8 cellular contexts compared by ENCODE assay signal in the genomic region with DNA sequence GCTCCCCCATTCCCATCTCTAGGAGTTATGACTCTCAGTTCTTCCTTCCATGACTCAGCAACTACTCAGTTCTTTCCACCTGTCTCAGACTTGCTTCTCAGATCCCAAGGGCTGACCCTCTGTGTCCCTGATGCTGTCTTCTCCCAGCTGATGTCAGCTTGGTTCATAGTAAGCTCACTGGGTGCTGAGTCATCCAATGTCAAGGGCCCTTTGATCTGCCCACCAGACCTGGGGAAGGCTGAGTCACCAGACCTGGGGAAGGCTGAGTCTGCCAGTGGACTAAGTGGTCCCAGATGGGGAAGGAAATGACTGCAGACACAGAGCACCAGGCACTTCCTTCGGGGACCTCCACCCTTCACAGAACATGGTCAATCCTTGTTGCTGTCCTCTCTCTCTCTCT.
DNase-seq lines count a peak whose midpoint lies in the region; ATAC-seq and TF ChIP-seq lines count a peak whose summit lies in the region.

No MANE protein-coding gene starts in this region.

- H3K36me3 ChIP-seq in fibroblast of lung (ENCODE audit: control insufficient read depth, insufficient read depth, low read length): no peaks in the 10 kb centered on the region
- H3K36me3 ChIP-seq in prostate gland: no peaks in the 10 kb centered on the region
- H3K36me3 ChIP-seq in colonic mucosa: no peaks in the 10 kb centered on the region

- no peak overlapping the region for H3K4me3 ChIP-seq in fibroblast of lung (replicated peaks in 1 of 4; ENCODE audit: control extremely low read depth in 1 of 4, insufficient read depth in 1 of 4, low read depth in 3 of 4, low read length in 4 of 4)
- H3K4me3 ChIP-seq in prostate gland: no peak overlapping the region
- H3K4me3 ChIP-seq in colonic mucosa: no peak overlapping the region

- intact Hi-C loops in prostate gland (cut with DNase I): no loop called here
- intact Hi-C loops in colonic mucosa (cut with DNase I): no loop called here

- TF ChIP-seq CTCF in fibroblast of lung (conservative IDR thresholded peaks at IDR 0.05 in 1 of 2, IDR thresholded peaks at IDR 0.05 in 1 of 2; ENCODE audit: low read depth in 1 of 2, low read length in 2 of 2) (no peak), prostate gland (IDR thresholded peaks at IDR 0.05) (no peak), colonic mucosa (IDR thresholded peaks at IDR 0.05) (no peak)

- WGBS in prostate gland: 64% methylated on average over 1 of the region's 1 CpG

- peak overlapping the region; percentile 20 for H3K4me2 ChIP-seq in fibroblast of lung (ENCODE audit: extremely low read depth, insufficient read depth, low read length)

- H3K4me1 ChIP-seq in fibroblast of lung (ENCODE audit: control insufficient read depth, extremely low read depth, insufficient read depth, low read length): peaks cover 10% of the 10 kb centered on the region
- H3K4me1 ChIP-seq in prostate gland (replicated peaks): no peaks in the 10 kb centered on the region
- no peaks in the 10 kb centered on the region for H3K4me1 ChIP-seq in colonic mucosa

- H3K9ac ChIP-seq in fibroblast of lung (ENCODE audit: insufficient read depth, low read length) (no peak overlapping the region), colonic mucosa (ENCODE audit: low read depth in 2 of 2, low read length in 2 of 2) (no peak overlapping the region)

- no peak overlapping the region for H2AFZ ChIP-seq in fibroblast of lung (ENCODE audit: low read length)

- H3K27ac ChIP-seq in fibroblast of lung (ENCODE audit: insufficient read depth, low read length) (peak overlapping the region; percentile 49), prostate gland (no peak overlapping the region), colonic mucosa (no peak overlapping the region)

- DNase-seq in CMK (ENCODE audit: low read depth) (peak; percentile 36), fibroblast of lung (ENCODE audit: low read depth in 2 of 2) (peak; percentile 76 to 98), prostate gland (ENCODE audit: low spot score) (no peak), colonic mucosa (no peak)
- DNase-seq in activated CD4-positive, alpha-beta T cell treated with anti-CD3 and anti-CD28 coated beads for 4 hours: peak; percentile 50 to 58
- DNase-seq in stimulated activated CD4-positive, alpha-beta T cell treated with anti-CD3 and anti-CD28 coated beads, TNF-alpha, amount 100 ng/mL, for 24 hours (ENCODE audit: low read depth in 3 of 3): peak; percentile 38 to 61 (median 57)

- H3K9me3 ChIP-seq in fibroblast of lung (ENCODE audit: control insufficient read depth, insufficient read depth, low read depth, low read length) (no peaks in the 10 kb centered on the region), prostate gland (no peaks in the 10 kb centered on the region), colonic mucosa (no peaks in the 10 kb centered on the region)

- no peaks in the 10 kb centered on the region for H3K79me2 ChIP-seq in fibroblast of lung (ENCODE audit: control insufficient read depth, insufficient read depth, low read length)

- H3K27me3 ChIP-seq in fibroblast of lung (ENCODE audit: control insufficient read depth, insufficient read depth, low read length) (no peaks in the 10 kb centered on the region), prostate gland (replicated peaks; ENCODE audit: insufficient read depth) (no peaks in the 10 kb centered on the region), colonic mucosa (no peaks in the 10 kb centered on the region)

- ATAC-seq in HG03442 (IDR thresholded peaks at IDR 0.05; ENCODE audit: unreplicated experiment) (peak; percentile 88), HG03159 (IDR thresholded peaks at IDR 0.05; ENCODE audit: unreplicated experiment) (no peak)

- H4K20me1 ChIP-seq in fibroblast of lung (ENCODE audit: control insufficient read depth, extremely low read depth, insufficient read depth, low read length): no peaks in the 10 kb centered on the region

- no peak for TF ChIP-seq POLR2A in prostate gland (IDR thresholded peaks at IDR 0.05)

Comparison
In these comparisons a context has a peak if more than half of its experiments do, and no peak if none do; other contexts are left out.
1. DNase-seq: peak in CMK (single experiment), activated CD4-positive, alpha-beta T cell treated with anti-CD3 and anti-CD28 coated beads for 4 hours (2 of 2), fibroblast of lung (2 of 2) and stimulated activated CD4-positive, alpha-beta T cell treated with anti-CD3 and anti-CD28 coated beads, TNF-alpha, amount 100 ng/mL, for 24 hours (3 of 3); none in prostate gland (single experiment) and colonic mucosa (single experiment).